Comparison of ENCODE assay signal across 8 cellular contexts in genomic region chr19:343941-344624, GRCh38.
A peak's percentile ranks its signal among the peaks of the same experiment; 100 is the strongest.
DNase-seq lines count a peak whose midpoint lies in the region; ATAC-seq lines count a peak whose summit lies in the region.

No MANE protein-coding gene starts in this region.

- H3K9ac ChIP-seq in ES-I3 (ENCODE audit: low read depth, low read length), result peak overlapping the region; percentile 86

- peak overlapping the region; percentile 68 for H3K4me3 ChIP-seq in skeletal muscle cell (ENCODE audit: low read depth, low read length)

- no peaks in the 10 kb centered on the region for H3K36me3 ChIP-seq in ES-I3 (ENCODE audit: insufficient read depth, low read length)

- peak; percentile 22 for ATAC-seq in GM21723 (IDR thresholded peaks at IDR 0.05; ENCODE audit: unreplicated experiment)

- H3K9me3 ChIP-seq in ES-I3 (ENCODE audit: control insufficient read depth, insufficient read depth, low read length), result peaks cover 2% of the 10 kb centered on the region; the same call in 1 of the 2 replicates

- peaks cover 12% of the 10 kb centered on the region; the same call in 1 of the 2 replicates for H3K4me1 ChIP-seq in ES-I3 (ENCODE audit: insufficient read depth, low read length)

- DNase-seq in NAMALWA (ENCODE audit: low spot score) (peak; percentile 28), hepatic stellate cell (ENCODE audit: low spot score) (peak; percentile 81), skeletal muscle cell (ENCODE audit: low read depth) (no peak), NCI-H2081 treated with DMSO at 0.1 percent for 48 hours (lab: John Stamatoyannopoulos, UW) (no peak), kidney glomerular epithelial cell (lab: John Stamatoyannopoulos, UW) (no peak)
- DNase-seq in activated naive CD4-positive, alpha-beta T cell treated with anti-CD3 and anti-CD28 coated beads, Interleukin-2, amount 50 U/mL, for 16 hours, result peak; percentile 40

Comparison
In these comparisons a context has a peak if more than half of its experiments do, and no peak if none do; other contexts are left out.
1. DNase-seq: peak in NAMALWA (single experiment), activated naive CD4-positive, alpha-beta T cell treated with anti-CD3 and anti-CD28 coated beads, Interleukin-2, amount 50 U/mL, for 16 hours (single experiment) and hepatic stellate cell (single experiment); none in skeletal muscle cell (single experiment), NCI-H2081 treated with DMSO at 0.1 percent for 48 hours (single experiment) and kidney glomerular epithelial cell (single experiment).